Comparison of ENCODE assay signal across 1 cellular context in the genomic region with DNA sequence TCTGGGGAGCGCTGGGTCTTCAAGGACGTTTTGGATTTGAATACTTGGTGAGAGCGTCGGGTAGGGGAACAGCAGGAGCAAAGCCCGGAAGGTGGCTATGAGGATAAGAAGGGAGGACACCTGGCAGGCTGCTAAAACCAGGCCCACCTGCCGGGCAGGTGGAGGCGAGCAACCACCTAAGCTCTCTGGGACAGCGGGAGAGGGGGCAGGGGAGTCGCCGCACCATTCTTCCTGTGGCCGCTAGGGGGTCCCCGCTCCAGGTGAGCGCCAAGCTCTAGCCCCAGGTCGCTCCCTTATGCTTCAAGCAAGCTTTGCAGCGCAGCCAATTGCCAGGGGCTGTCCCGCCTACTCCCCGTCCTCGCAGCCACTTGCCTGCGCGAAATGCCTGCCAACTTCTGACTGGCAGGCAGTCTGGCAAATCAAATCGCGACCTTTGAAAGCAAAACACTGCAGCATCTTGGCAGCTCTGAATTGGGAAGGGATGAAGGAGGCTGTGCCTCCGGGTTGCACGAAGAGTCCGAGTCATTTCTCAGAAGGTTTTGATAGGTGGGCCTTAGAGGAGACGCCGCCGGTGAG.
TF ChIP-seq lines count a peak whose summit lies in the region.

A gene (plus strand): TSS at position 469 of the 576 bp plus-strand sequence. CDS start 3,746 bp downstream, outside the sequence.

TF ChIP-seq in HepG2, 621 proteins besides CTCF, POLR2A, EP300 and RAD21 (continued from another document and continues in another):
- TF ChIP-seq, protein P1, sequence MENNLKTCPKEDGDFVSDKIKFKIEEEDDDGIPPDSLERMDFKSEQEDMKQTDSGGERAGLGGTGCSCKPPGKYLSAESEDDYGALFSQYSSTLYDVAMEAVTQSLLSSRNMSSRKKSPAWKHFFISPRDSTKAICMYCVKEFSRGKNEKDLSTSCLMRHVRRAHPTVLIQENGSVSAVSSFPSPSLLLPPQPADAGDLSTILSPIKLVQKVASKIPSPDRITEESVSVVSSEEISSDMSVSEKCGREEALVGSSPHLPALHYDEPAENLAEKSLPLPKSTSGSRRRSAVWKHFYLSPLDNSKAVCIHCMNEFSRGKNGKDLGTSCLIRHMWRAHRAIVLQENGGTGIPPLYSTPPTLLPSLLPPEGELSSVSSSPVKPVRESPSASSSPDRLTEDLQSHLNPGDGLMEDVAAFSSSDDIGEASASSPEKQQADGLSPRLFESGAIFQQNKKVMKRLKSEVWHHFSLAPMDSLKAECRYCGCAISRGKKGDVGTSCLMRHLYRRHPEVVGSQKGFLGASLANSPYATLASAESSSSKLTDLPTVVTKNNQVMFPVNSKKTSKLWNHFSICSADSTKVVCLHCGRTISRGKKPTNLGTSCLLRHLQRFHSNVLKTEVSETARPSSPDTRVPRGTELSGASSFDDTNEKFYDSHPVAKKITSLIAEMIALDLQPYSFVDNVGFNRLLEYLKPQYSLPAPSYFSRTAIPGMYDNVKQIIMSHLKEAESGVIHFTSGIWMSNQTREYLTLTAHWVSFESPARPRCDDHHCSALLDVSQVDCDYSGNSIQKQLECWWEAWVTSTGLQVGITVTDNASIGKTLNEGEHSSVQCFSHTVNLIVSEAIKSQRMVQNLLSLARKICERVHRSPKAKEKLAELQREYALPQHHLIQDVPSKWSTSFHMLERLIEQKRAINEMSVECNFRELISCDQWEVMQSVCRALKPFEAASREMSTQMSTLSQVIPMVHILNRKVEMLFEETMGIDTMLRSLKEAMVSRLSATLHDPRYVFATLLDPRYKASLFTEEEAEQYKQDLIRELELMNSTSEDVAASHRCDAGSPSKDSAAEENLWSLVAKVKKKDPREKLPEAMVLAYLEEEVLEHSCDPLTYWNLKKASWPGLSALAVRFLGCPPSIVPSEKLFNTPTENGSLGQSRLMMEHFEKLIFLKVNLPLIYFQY (CRISPR knock-in tag; IDR thresholded peaks at IDR 0.05; ENCODE audit: borderline replicate concordance): no peak
- TF ChIP-seq, protein P2, sequence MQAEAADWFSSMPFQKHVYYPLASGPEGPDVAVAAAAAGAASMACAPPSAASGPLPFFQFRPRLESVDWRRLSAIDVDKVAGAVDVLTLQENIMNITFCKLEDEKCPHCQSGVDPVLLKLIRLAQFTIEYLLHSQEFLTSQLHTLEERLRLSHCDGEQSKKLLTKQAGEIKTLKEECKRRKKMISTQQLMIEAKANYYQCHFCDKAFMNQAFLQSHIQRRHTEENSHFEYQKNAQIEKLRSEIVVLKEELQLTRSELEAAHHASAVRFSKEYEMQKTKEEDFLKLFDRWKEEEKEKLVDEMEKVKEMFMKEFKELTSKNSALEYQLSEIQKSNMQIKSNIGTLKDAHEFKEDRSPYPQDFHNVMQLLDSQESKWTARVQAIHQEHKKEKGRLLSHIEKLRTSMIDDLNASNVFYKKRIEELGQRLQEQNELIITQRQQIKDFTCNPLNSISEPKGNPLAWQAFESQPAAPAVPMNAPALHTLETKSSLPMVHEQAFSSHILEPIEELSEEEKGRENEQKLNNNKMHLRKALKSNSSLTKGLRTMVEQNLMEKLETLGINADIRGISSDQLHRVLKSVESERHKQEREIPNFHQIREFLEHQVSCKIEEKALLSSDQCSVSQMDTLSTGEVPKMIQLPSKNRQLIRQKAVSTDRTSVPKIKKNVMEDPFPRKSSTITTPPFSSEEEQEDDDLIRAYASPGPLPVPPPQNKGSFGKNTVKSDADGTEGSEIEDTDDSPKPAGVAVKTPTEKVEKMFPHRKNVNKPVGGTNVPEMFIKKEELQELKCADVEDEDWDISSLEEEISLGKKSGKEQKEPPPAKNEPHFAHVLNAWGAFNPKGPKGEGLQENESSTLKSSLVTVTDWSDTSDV (CRISPR knock-in tag; IDR thresholded peaks at IDR 0.05): no peak
- 0 out of 2 replicates have a peak, but pooled peaks have one; percentile 23 for TF ChIP-seq ZFP37 (CRISPR knock-in tag; IDR thresholded peaks at IDR 0.05; ENCODE audit: borderline replicate concordance)
- TF ChIP-seq, protein P3, sequence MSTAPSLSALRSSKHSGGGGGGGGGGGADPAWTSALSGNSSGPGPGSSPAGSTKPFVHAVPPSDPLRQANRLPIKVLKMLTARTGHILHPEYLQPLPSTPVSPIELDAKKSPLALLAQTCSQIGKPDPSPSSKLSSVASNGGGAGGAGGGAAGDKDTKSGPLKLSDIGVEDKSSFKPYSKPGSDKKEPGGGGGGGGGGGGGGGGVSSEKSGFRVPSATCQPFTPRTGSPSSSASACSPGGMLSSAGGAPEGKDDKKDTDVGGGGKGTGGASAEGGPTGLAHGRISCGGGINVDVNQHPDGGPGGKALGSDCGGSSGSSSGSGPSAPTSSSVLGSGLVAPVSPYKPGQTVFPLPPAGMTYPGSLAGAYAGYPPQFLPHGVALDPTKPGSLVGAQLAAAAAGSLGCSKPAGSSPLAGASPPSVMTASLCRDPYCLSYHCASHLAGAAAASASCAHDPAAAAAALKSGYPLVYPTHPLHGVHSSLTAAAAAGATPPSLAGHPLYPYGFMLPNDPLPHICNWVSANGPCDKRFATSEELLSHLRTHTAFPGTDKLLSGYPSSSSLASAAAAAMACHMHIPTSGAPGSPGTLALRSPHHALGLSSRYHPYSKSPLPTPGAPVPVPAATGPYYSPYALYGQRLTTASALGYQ (CRISPR knock-in tag; IDR thresholded peaks at IDR 0.05): no peak
- no peak; the same call in 1 of the 2 replicates for TF ChIP-seq RARA (CRISPR knock-in tag; IDR thresholded peaks at IDR 0.05)
- no peak for TF ChIP-seq ZMYM2 (CRISPR knock-in tag; IDR thresholded peaks at IDR 0.05)
- TF ChIP-seq ZFY (CRISPR knock-in tag; IDR thresholded peaks at IDR 0.05): 0 out of 2 replicates have a peak, but pooled peaks have one; percentile 19
- TF ChIP-seq, protein P4, sequence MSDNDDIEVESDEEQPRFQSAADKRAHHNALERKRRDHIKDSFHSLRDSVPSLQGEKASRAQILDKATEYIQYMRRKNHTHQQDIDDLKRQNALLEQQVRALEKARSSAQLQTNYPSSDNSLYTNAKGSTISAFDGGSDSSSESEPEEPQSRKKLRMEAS (IDR thresholded peaks at IDR 0.05): peak; percentile 38; the same call in 1 of the 2 replicates
- peak; percentile 55; the same call in 1 of the 2 replicates for TF ChIP-seq RXRB (CRISPR knock-in tag; IDR thresholded peaks at IDR 0.05; ENCODE audit: borderline replicate concordance)
- TF ChIP-seq ZNF556 (CRISPR knock-in tag; IDR thresholded peaks at IDR 0.05; ENCODE audit: borderline replicate concordance): no peak
- TF ChIP-seq, protein P5, sequence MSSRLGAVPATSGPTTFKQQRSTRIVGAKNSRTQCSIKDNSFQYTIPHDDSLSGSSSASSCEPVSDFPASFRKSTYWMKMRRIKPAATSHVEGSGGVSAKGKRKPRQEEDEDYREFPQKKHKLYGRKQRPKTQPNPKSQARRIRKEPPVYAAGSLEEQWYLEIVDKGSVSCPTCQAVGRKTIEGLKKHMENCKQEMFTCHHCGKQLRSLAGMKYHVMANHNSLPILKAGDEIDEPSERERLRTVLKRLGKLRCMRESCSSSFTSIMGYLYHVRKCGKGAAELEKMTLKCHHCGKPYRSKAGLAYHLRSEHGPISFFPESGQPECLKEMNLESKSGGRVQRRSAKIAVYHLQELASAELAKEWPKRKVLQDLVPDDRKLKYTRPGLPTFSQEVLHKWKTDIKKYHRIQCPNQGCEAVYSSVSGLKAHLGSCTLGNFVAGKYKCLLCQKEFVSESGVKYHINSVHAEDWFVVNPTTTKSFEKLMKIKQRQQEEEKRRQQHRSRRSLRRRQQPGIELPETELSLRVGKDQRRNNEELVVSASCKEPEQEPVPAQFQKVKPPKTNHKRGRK (CRISPR knock-in tag; IDR thresholded peaks at IDR 0.05): no peak
- peak; percentile 65 for TF ChIP-seq ZNF263 (CRISPR knock-in tag; IDR thresholded peaks at IDR 0.05)
- peak; percentile 63; the same call in 1 of the 2 replicates for TF ChIP-seq MXD4 (CRISPR knock-in tag; IDR thresholded peaks at IDR 0.05)
- TF ChIP-seq, protein P6, sequence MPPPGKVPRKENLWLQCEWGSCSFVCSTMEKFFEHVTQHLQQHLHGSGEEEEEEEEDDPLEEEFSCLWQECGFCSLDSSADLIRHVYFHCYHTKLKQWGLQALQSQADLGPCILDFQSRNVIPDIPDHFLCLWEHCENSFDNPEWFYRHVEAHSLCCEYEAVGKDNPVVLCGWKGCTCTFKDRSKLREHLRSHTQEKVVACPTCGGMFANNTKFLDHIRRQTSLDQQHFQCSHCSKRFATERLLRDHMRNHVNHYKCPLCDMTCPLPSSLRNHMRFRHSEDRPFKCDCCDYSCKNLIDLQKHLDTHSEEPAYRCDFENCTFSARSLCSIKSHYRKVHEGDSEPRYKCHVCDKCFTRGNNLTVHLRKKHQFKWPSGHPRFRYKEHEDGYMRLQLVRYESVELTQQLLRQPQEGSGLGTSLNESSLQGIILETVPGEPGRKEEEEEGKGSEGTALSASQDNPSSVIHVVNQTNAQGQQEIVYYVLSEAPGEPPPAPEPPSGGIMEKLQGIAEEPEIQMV (CRISPR knock-in tag; IDR thresholded peaks at IDR 0.05; ENCODE audit: low read depth): peak; percentile 8; the same call in 1 of the 2 replicates
- TF ChIP-seq, protein P7, sequence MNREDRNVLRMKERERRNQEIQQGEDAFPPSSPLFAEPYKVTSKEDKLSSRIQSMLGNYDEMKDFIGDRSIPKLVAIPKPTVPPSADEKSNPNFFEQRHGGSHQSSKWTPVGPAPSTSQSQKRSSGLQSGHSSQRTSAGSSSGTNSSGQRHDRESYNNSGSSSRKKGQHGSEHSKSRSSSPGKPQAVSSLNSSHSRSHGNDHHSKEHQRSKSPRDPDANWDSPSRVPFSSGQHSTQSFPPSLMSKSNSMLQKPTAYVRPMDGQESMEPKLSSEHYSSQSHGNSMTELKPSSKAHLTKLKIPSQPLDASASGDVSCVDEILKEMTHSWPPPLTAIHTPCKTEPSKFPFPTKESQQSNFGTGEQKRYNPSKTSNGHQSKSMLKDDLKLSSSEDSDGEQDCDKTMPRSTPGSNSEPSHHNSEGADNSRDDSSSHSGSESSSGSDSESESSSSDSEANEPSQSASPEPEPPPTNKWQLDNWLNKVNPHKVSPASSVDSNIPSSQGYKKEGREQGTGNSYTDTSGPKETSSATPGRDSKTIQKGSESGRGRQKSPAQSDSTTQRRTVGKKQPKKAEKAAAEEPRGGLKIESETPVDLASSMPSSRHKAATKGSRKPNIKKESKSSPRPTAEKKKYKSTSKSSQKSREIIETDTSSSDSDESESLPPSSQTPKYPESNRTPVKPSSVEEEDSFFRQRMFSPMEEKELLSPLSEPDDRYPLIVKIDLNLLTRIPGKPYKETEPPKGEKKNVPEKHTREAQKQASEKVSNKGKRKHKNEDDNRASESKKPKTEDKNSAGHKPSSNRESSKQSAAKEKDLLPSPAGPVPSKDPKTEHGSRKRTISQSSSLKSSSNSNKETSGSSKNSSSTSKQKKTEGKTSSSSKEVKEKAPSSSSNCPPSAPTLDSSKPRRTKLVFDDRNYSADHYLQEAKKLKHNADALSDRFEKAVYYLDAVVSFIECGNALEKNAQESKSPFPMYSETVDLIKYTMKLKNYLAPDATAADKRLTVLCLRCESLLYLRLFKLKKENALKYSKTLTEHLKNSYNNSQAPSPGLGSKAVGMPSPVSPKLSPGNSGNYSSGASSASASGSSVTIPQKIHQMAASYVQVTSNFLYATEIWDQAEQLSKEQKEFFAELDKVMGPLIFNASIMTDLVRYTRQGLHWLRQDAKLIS (CRISPR knock-in tag; IDR thresholded peaks at IDR 0.05): no peak
- TF ChIP-seq KAT8 (CRISPR knock-in tag; IDR thresholded peaks at IDR 0.05): peak; percentile 86
- TF ChIP-seq, protein P8, sequence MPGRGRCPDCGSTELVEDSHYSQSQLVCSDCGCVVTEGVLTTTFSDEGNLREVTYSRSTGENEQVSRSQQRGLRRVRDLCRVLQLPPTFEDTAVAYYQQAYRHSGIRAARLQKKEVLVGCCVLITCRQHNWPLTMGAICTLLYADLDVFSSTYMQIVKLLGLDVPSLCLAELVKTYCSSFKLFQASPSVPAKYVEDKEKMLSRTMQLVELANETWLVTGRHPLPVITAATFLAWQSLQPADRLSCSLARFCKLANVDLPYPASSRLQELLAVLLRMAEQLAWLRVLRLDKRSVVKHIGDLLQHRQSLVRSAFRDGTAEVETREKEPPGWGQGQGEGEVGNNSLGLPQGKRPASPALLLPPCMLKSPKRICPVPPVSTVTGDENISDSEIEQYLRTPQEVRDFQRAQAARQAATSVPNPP (CRISPR knock-in tag; IDR thresholded peaks at IDR 0.05): no peak
- TF ChIP-seq RFXANK (CRISPR knock-in tag; IDR thresholded peaks at IDR 0.05): 0 out of 2 replicates have a peak, but pooled peaks have one; percentile 37
- TF ChIP-seq, protein P9, sequence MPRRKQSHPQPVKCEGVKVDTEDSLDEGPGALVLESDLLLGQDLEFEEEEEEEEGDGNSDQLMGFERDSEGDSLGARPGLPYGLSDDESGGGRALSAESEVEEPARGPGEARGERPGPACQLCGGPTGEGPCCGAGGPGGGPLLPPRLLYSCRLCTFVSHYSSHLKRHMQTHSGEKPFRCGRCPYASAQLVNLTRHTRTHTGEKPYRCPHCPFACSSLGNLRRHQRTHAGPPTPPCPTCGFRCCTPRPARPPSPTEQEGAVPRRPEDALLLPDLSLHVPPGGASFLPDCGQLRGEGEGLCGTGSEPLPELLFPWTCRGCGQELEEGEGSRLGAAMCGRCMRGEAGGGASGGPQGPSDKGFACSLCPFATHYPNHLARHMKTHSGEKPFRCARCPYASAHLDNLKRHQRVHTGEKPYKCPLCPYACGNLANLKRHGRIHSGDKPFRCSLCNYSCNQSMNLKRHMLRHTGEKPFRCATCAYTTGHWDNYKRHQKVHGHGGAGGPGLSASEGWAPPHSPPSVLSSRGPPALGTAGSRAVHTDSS (CRISPR knock-in tag; conservative IDR thresholded peaks at IDR 0.05): no peak
- no peak for TF ChIP-seq ZNF468 (CRISPR knock-in tag; IDR thresholded peaks at IDR 0.05)
- TF ChIP-seq, protein P10, sequence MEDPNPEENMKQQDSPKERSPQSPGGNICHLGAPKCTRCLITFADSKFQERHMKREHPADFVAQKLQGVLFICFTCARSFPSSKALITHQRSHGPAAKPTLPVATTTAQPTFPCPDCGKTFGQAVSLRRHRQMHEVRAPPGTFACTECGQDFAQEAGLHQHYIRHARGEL (CRISPR knock-in tag; IDR thresholded peaks at IDR 0.05): no peak
- TF ChIP-seq ZNF224 (CRISPR knock-in tag; IDR thresholded peaks at IDR 0.05): peak; percentile 9; the same call in 1 of the 2 replicates
- no peak for TF ChIP-seq ZNF674 (CRISPR knock-in tag; IDR thresholded peaks at IDR 0.05; ENCODE audit: low read depth)
- TF ChIP-seq SNAI1 (CRISPR knock-in tag; IDR thresholded peaks at IDR 0.05; ENCODE audit: borderline replicate concordance): no peak
- no peak for TF ChIP-seq GTF3A (CRISPR knock-in tag; conservative IDR thresholded peaks at IDR 0.05)
- TF ChIP-seq, protein P11, sequence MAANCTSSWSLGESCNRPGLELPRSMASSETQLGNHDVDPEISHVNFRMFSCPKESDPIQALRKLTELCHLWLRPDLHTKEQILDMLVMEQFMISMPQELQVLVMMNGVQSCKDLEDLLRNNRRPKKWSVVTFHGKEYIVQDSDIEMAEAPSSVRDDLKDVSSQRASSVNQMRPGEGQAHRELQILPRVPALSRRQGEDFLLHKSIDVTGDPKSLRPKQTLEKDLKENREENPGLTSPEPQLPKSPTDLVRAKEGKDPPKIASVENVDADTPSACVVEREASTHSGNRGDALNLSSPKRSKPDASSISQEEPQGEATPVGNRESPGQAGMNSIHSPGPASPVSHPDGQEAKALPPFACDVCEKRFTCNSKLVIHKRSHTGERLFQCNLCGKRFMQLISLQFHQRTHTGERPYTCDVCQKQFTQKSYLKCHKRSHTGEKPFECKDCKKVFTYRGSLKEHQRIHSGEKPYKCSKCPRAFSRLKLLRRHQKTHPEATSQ (CRISPR knock-in tag; IDR thresholded peaks at IDR 0.05; ENCODE audit: borderline replicate concordance): no peak
- no peak for TF ChIP-seq RORA (CRISPR knock-in tag; IDR thresholded peaks at IDR 0.05)
